8 cellular contexts compared by ENCODE assay signal in genomic region chr12:42756841-42757661, GRCh38.
A peak's percentile ranks its signal among the peaks of the same experiment; 100 is the strongest.
DNase-seq lines count a peak whose midpoint lies in the region; ATAC-seq and TF ChIP-seq lines count a peak whose summit lies in the region.

No MANE protein-coding gene starts in this region.

- no peaks in the 10 kb centered on the region; the same call in 1 of the 2 replicates for H4K20me1 ChIP-seq in KMS-11 (ENCODE audit: insufficient read depth)

- no peak for TF ChIP-seq CTCF in KMS-11 (conservative IDR thresholded peaks at IDR 0.05; ENCODE audit: low read depth, low read length)

- no peaks in the 10 kb centered on the region for H3K79me2 ChIP-seq in KMS-11 (ENCODE audit: insufficient read depth, low read depth)

- DNase-seq in skeletal muscle cell (ENCODE audit: low read depth) (peak; percentile 88), SHP77 treated with DMSO at 0.1 percent for 48 hours (lab: John Stamatoyannopoulos, UW) (no peak), putamen (ENCODE audit: low spot score) (no peak)

- H3K4me2 ChIP-seq in KMS-11: peak overlapping the region; percentile 37

- H3K4me1 ChIP-seq in KMS-11 (ENCODE audit: low read depth, poor library complexity, severe bottlenecking): peaks cover 39% of the 10 kb centered on the region

- peak; percentile 54 for ATAC-seq in GM19438 (IDR thresholded peaks at IDR 0.05; ENCODE audit: low read depth, unreplicated experiment)
- peak; percentile 97 for ATAC-seq in esophagus mucosa
- no peak for ATAC-seq in GM18519 (IDR thresholded peaks at IDR 0.05; ENCODE audit: low FRiP score, unreplicated experiment)
- no peak for ATAC-seq in HG03045 (IDR thresholded peaks at IDR 0.05; ENCODE audit: unreplicated experiment)

- H3K9ac ChIP-seq in KMS-11: no peak overlapping the region

- H2AFZ ChIP-seq in KMS-11 (ENCODE audit: low read depth): peak overlapping the region; percentile 8; the same call in 1 of the 2 replicates

- no peak overlapping the region for H3K27ac ChIP-seq in KMS-11

- H3K36me3 ChIP-seq in KMS-11 (ENCODE audit: insufficient read depth): no peaks in the 10 kb centered on the region

- H3K27me3 ChIP-seq in KMS-11 (ENCODE audit: insufficient read depth, low read depth): no peaks in the 10 kb centered on the region

- no peak overlapping the region for H3K4me3 ChIP-seq in KMS-11 (IDR thresholded peaks at IDR 0.05; ENCODE audit: insufficient read depth, low read depth, low read length)
- no peak overlapping the region for H3K4me3 ChIP-seq in skeletal muscle cell (ENCODE audit: low read depth, low read length)

Comparison
In these comparisons a context has a peak if more than half of its experiments do, and no peak if none do; other contexts are left out.
1. ATAC-seq: peak in GM19438 (single experiment) and esophagus mucosa (single experiment); none in GM18519 (single experiment) and HG03045 (single experiment).